30 cellular contexts compared by ENCODE assay signal in genomic region chr7:186516-187113, GRCh38. TPM values are rescaled to one million over a fixed set of nuclear protein-coding genes. Genes with fewer than 3 reads are reported as not detected.
"Had no signal": no experiment of that assay in that cellular context is flagged by ENCODE, and none has a peak within 500 bp of the region (broad histone marks: within the 10 kb centered on the region; RNA-seq: fewer than 3 reads in every experiment).

No MANE protein-coding gene starts in this region.

- H3K9me3 Mint-ChIP-seq: activated CD4-positive, alpha-beta T cell treated with anti-CD3 and anti-CD28 coated beads, Interleukin-2, amount 10 ng/mL, durations not matched to agents 7 days and 5 days; activated naive CD4-positive, alpha-beta T cell treated with anti-CD3 and anti-CD28 coated beads for 36 hours; activated naive CD4-positive, alpha-beta T cell treated with anti-CD3 and anti-CD28 coated beads, Interleukin-2, amount 50 U/mL, for 72 hours; activated T-cell treated with anti-CD3 and anti-CD28 coated beads, Interleukin-2, amount 50 U/mL, for 4 hours; activated T-helper 1 cell treated with anti-CD3 and anti-CD28 coated beads, Interleukin-12 subunit alpha, Interleukin-12 subunit beta, Interleukin-2, Interleukin-4 antibody, amounts not matched to agents 30 ng/mL and 10 ng/mL and 1 ng/mL, durations not matched to agents 14 hours and 24 hours and 36 hours had no signal

- H2AFZ ChIP-seq: PC-9 had no signal

- H3K4me3 ChIP-seq: adrenal gland, body of pancreas, breast epithelium, PC-9 had no signal

- H3K27me3 ChIP-seq: adrenal gland, body of pancreas, breast epithelium had no signal

- H3K9me3 ChIP-seq: adrenal gland, body of pancreas, breast epithelium had no signal

- H3K27ac Mint-ChIP-seq: activated CD4-positive, alpha-beta T cell treated with anti-CD3 and anti-CD28 coated beads for 36 hours; activated CD4-positive, alpha-beta T cell treated with anti-CD3 and anti-CD28 coated beads, Interleukin-2, amount 10 ng/mL, durations not matched to agents 7 days and 5 days; activated CD8-positive, alpha-beta T cell treated with anti-CD3 and anti-CD28 coated beads, Interleukin-2, amount 10 ng/mL, durations not matched to agents 7 days and 5 days; activated naive CD4-positive, alpha-beta T cell treated with anti-CD3 and anti-CD28 coated beads for 36 hours; activated naive CD4-positive, alpha-beta T cell treated with anti-CD3 and anti-CD28 coated beads, Interleukin-2, amount 50 U/mL, for 72 hours; activated T-helper 1 cell treated with anti-CD3 and anti-CD28 coated beads, Interleukin-12 subunit alpha, Interleukin-12 subunit beta, Interleukin-2, Interleukin-4 antibody, amounts not matched to agents 30 ng/mL and 10 ng/mL and 1 ng/mL, durations not matched to agents 14 hours and 24 hours and 36 hours had no signal

- DNase-seq: activated CD4-positive, alpha-beta T cell treated with anti-CD3 and anti-CD28 coated beads for 36 hours; activated CD4-positive, alpha-beta T cell treated with anti-CD3 and anti-CD28 coated beads, Interleukin-2, amount 10 ng/mL, durations not matched to agents 7 days and 5 days; activated CD4-positive, alpha-beta T cell treated with anti-CD3 and anti-CD28 coated beads, Interleukin-2, amount 50 U/mL, for 48 hours; activated CD8-positive, alpha-beta T cell treated with anti-CD3 and anti-CD28 coated beads, Interleukin-2, amount 10 ng/mL, durations not matched to agents 7 days and 5 days; activated gamma-delta T cell treated with Interleukin-2 at 50 U/mL for 16 hours; activated naive CD4-positive, alpha-beta T cell treated with anti-CD3 and anti-CD28 coated beads for 36 hours; activated T-cell treated with anti-CD3 and anti-CD28 coated beads, Interleukin-2, amount 50 U/mL, for 4 hours; body of pancreas; MM.1S; MV-4-11; NCI-H1092; NCI-H1436 treated with DMSO at 0.1 percent for 48 hours; NCI-H1694 treated with DMSO at 0.1 percent for 48 hours; NCI-H2029; NCI-H2107; NCI-H2171; NCI-H510A; NCI-H748 treated with DMSO at 0.1 percent for 48 hours; NK-92 treated with Interleukin-12 subunit alpha and Interleukin-12 subunit beta, amount 100 ng/mL, for 24 hours; PC-9; Right ventricle myocardium superior; SW 1271; T1000 had no signal

- H3K27ac ChIP-seq: adrenal gland, body of pancreas, breast epithelium, KMS-11, PC-9 had no signal

- H3K36me3 ChIP-seq: adrenal gland, breast epithelium had no signal

- H3K9ac ChIP-seq: KMS-11 had no signal

- H3K36me3 Mint-ChIP-seq: activated naive CD4-positive, alpha-beta T cell treated with anti-CD3 and anti-CD28 coated beads, Interleukin-2, amount 50 U/mL, for 72 hours had no signal

- H3K4me2 ChIP-seq: KMS-11, PC-9 had no signal

- H3K4me3 Mint-ChIP-seq: activated CD4-positive, alpha-beta T cell treated with anti-CD3 and anti-CD28 coated beads for 36 hours; activated CD4-positive, alpha-beta T cell treated with anti-CD3 and anti-CD28 coated beads, Interleukin-2, amount 10 ng/mL, durations not matched to agents 7 days and 5 days; activated CD8-positive, alpha-beta T cell treated with anti-CD3 and anti-CD28 coated beads, Interleukin-2, amount 10 ng/mL, durations not matched to agents 7 days and 5 days; activated naive CD4-positive, alpha-beta T cell treated with anti-CD3 and anti-CD28 coated beads for 36 hours; activated T-cell treated with anti-CD3 and anti-CD28 coated beads, Interleukin-2, amount 50 U/mL, for 4 hours; activated T-helper 1 cell treated with anti-CD3 and anti-CD28 coated beads, Interleukin-12 subunit alpha, Interleukin-12 subunit beta, Interleukin-2, Interleukin-4 antibody, amounts not matched to agents 30 ng/mL and 10 ng/mL and 1 ng/mL, durations not matched to agents 14 hours and 24 hours and 36 hours had no signal

- ATAC-seq: activated CD4-positive, alpha-beta T cell treated with anti-CD3 and anti-CD28 coated beads for 36 hours; activated CD8-positive, alpha-beta T cell treated with anti-CD3 and anti-CD28 coated beads, Interleukin-2, amount 10 ng/mL, durations not matched to agents 7 days and 5 days; activated naive CD4-positive, alpha-beta T cell treated with anti-CD3 and anti-CD28 coated beads, Interleukin-2, amount 50 U/mL, for 72 hours; activated T-cell treated with anti-CD3 and anti-CD28 coated beads, Interleukin-2, amount 50 U/mL, for 4 hours; body of pancreas had no signal

RNA-seq across cellular contexts. Expression of gene FAM20C, which starts 5.8 kb away (rescaled TPM):
- total RNA-seq: OCI-LY7; T-helper 1 cell treated with Interleukin-12 subunit alpha and Interleukin-12 subunit beta and Interleukin-4 antibody, amounts not matched to agents 30 ng/mL and 1 ng/mL, for 36 hours had no signal
